ENCODE assay signal across 1 cellular context in genomic region chr14:96390965-96391292, GRCh38.
TF ChIP-seq lines count a peak whose summit lies in the region.

No MANE protein-coding gene starts in this region.

TF ChIP-seq in H1, 55 proteins besides CTCF, POLR2A, EP300 and RAD21:
- no peak for TF ChIP-seq POU5F1 (IDR thresholded peaks at IDR 0.05; ENCODE audit: low read depth, low read length)
- no peak for TF ChIP-seq TCF12 (IDR thresholded peaks at IDR 0.05; ENCODE audit: low read depth, low read length)
- no peak for TF ChIP-seq TAF1 (IDR thresholded peaks at IDR 0.05; ENCODE audit: low read depth, low read length)
- TF ChIP-seq ZNF274 (IDR thresholded peaks at IDR 0.05; ENCODE audit: borderline replicate concordance, extremely low read depth, low read length), result no peak
- no peak for TF ChIP-seq NRF1 (IDR thresholded peaks at IDR 0.05; ENCODE audit: low read depth, low read length)
- no peak for TF ChIP-seq CREB1 (IDR thresholded peaks at IDR 0.05)
- TF ChIP-seq RBBP5 (IDR thresholded peaks at IDR 0.05; ENCODE audit: borderline replicate concordance, low read depth, low read length), result no peak
- TF ChIP-seq TAF7 (optimal IDR thresholded peaks at IDR 0.05; ENCODE audit: borderline replicate concordance, low read depth, low read length), result no peak
- no peak for TF ChIP-seq MAFK (IDR thresholded peaks at IDR 0.05; ENCODE audit: low read depth, low read length)
- TF ChIP-seq JUND (IDR thresholded peaks at IDR 0.05; ENCODE audit: low read length), result no peak
